Comparison of ENCODE assay signal across 9 cellular contexts in genomic region chr21:33267250-33267649, GRCh38. TPM values are rescaled to one million over a fixed set of nuclear protein-coding genes. Genes with fewer than 3 reads are reported as not detected.
DNase-seq lines count a peak whose midpoint lies in the region; ATAC-seq and TF ChIP-seq lines count a peak whose summit lies in the region.
"Had no signal": no experiment of that assay in that cellular context is flagged by ENCODE, and none has a peak within 500 bp of the region (broad histone marks: within the 10 kb centered on the region; RNA-seq: fewer than 3 reads in every experiment).

No MANE protein-coding gene starts in this region.

- H3K4me1 Mint-ChIP-seq in memory B cell: peaks cover 34% of the 10 kb centered on the region

- H3K4me3 Mint-ChIP-seq in memory B cell: peak overlapping the region; percentile 99

- TF ChIP-seq EP300 in upper lobe of left lung (IDR thresholded peaks at IDR 0.05): no peak

- no peaks in the 10 kb centered on the region for H3K9me3 Mint-ChIP-seq in memory B cell

- no peak for ATAC-seq in heart left ventricle
- ATAC-seq in Right ventricle myocardium inferior: no peak
- no peak for ATAC-seq in memory B cell (ENCODE audit: low read depth)
- ATAC-seq in upper lobe of left lung (ENCODE audit: low FRiP score in 2 of 2): no peak
- ATAC-seq in GM19397 (IDR thresholded peaks at IDR 0.05; ENCODE audit: unreplicated experiment): no peak
- no peak for ATAC-seq in HG02759 (IDR thresholded peaks at IDR 0.05; ENCODE audit: unreplicated experiment)

- H3K36me3 ChIP-seq in heart left ventricle: peaks cover 0 to 61% (median 38%) of the 10 kb centered on the region in 9 donors
- peaks cover 6 to 22% of the 10 kb centered on the region in 2 donors for H3K36me3 ChIP-seq in ascending aorta
- peaks cover 5 to 37% (median 21%) of the 10 kb centered on the region in 4 donors for H3K36me3 ChIP-seq in upper lobe of left lung

- H3K4me3 ChIP-seq in heart left ventricle: peak overlapping the region in 11 of 12 donors; percentile 57 to 100 (median 86)
- H3K4me3 ChIP-seq in ascending aorta: peak overlapping the region; percentile 76 to 89
- H3K4me3 ChIP-seq in upper lobe of left lung: peak overlapping the region; percentile 67 to 90 (median 70)

- WGBS in heart left ventricle, 4 donors: 75 to 90% (median 84%) methylated on average over 7 of the region's 7 CpGs
- WGBS in upper lobe of left lung, 2 donors: 82 to 83% methylated on average over 7 of the region's 7 CpGs

- no peaks in the 10 kb centered on the region for H3K27me3 Mint-ChIP-seq in memory B cell

- H3K36me3 Mint-ChIP-seq in memory B cell: peaks cover 3% of the 10 kb centered on the region

- no peak for TF ChIP-seq CTCF in heart left ventricle (IDR thresholded peaks at IDR 0.05)
- no peak for TF ChIP-seq CTCF in ascending aorta (IDR thresholded peaks at IDR 0.05)
- no peak for TF ChIP-seq CTCF in upper lobe of left lung (IDR thresholded peaks at IDR 0.05)

- no peaks in the 10 kb centered on the region for H3K9me3 ChIP-seq in heart left ventricle
- no peaks in the 10 kb centered on the region for H3K9me3 ChIP-seq in ascending aorta
- H3K9me3 ChIP-seq in upper lobe of left lung: no peaks in the 10 kb centered on the region

- H3K27me3 ChIP-seq in heart left ventricle (no peaks in the 10 kb centered on the region), ascending aorta (no peaks in the 10 kb centered on the region), upper lobe of left lung (no peaks in the 10 kb centered on the region)

- DNase-seq in heart left ventricle: no peak
- no peak for DNase-seq in Right ventricle myocardium inferior (ENCODE audit: missing footprints)
- DNase-seq in ascending aorta (ENCODE audit: low spot score in 2 of 2): no peak
- DNase-seq in memory B cell (ENCODE audit: low spot score in 2 of 2): no peak
- no peak for DNase-seq in upper lobe of left lung
- DNase-seq in activated CD8-positive, alpha-beta memory T cell treated with anti-CD3 and anti-CD28 coated beads for 24 hours: no peak
- DNase-seq: NCI-H1048 had no signal

- intact Hi-C loops in heart left ventricle (cut with DNase I) (loop anchor here in 4 of 10 donors (5.0 to 10.0 kb wide), 3 partner anchors 35 to 65 kb away; partner anchors contain the start of gene IFNAR1 (in 1 of the 4)), Right ventricle myocardium inferior (cut with DNase I) (loop anchor here (2.0 kb wide), 1 partner anchor 58 kb away; the partner anchor contains the start of gene IFNAR1), ascending aorta (cut with DNase I) (loop anchor here (5.0 to 10.0 kb wide), 4 partner anchors 65 to 540 kb away; partner anchors contain the start of genes PAXBP1 and SYNJ1)

- peak overlapping the region; percentile 69 to 98 (median 88) for H3K27ac ChIP-seq in heart left ventricle
- peak overlapping the region; percentile 84 for H3K27ac ChIP-seq in ascending aorta
- H3K27ac ChIP-seq in upper lobe of left lung: peak overlapping the region; percentile 91 to 97 (median 96)

- peak overlapping the region; percentile 96 for H3K27ac Mint-ChIP-seq in memory B cell

- peaks cover 0 to 56% (median 13%) of the 10 kb centered on the region in 12 donors for H3K4me1 ChIP-seq in heart left ventricle
- H3K4me1 ChIP-seq in ascending aorta: peaks cover 0 to 10% of the 10 kb centered on the region in 2 donors
- peaks cover 26 to 39% (median 37%) of the 10 kb centered on the region in 4 donors for H3K4me1 ChIP-seq in upper lobe of left lung

- TF ChIP-seq POLR2A in heart left ventricle (IDR thresholded peaks at IDR 0.05) (no peak), upper lobe of left lung (IDR thresholded peaks at IDR 0.05) (no peak)

RNA-seq across cellular contexts. Expression of gene IL10RB, which starts 1.1 kb away (rescaled TPM):
- total RNA-seq in heart left ventricle (10 to 100 TPM in 3 of 9 donors, 1 to 10 TPM in 6; 4.5 to 28.2 (median 8.3) TPM), Right ventricle myocardium inferior (8.9 TPM), ascending aorta (39.1 TPM), upper lobe of left lung (10 to 100 TPM; 11.5 to 49.2 (median 41.0) TPM)
- 10 to 100 TPM in 1 of 2 donors, 1 to 10 TPM in 1; 7.4 to 12.9 TPM for polyA plus RNA-seq in heart left ventricle

RNA-seq across cellular contexts. Expression of gene IFNAR2, which starts 37.5 kb away (rescaled TPM):
- total RNA-seq in heart left ventricle (10 to 100 TPM in 7 of 9 donors, 1 to 10 TPM in 2; 6.5 to 46.7 (median 12.9) TPM), Right ventricle myocardium inferior (10.4 TPM), ascending aorta (30.3 TPM), upper lobe of left lung (10 to 100 TPM; 10.5 to 36.0 (median 22.3) TPM)
- polyA plus RNA-seq in heart left ventricle: 1 to 10 TPM; 8.2 to 9.6 TPM

RNA-seq across cellular contexts. Expression of gene IFNAR1, which starts 57.5 kb away (rescaled TPM):
- 10 to 100 TPM; 15.6 to 38.9 (median 22.5) TPM for total RNA-seq in heart left ventricle
- polyA plus RNA-seq in heart left ventricle: 10 to 100 TPM in 1 of 2 donors, 1 to 10 TPM in 1; 6.5 to 35.9 TPM
- total RNA-seq in Right ventricle myocardium inferior: 31.6 TPM
- total RNA-seq in ascending aorta: 25.9 TPM
- total RNA-seq in upper lobe of left lung: 10 to 100 TPM; 17.1 to 68.5 (median 36.0) TPM
